In the genomic region with DNA sequence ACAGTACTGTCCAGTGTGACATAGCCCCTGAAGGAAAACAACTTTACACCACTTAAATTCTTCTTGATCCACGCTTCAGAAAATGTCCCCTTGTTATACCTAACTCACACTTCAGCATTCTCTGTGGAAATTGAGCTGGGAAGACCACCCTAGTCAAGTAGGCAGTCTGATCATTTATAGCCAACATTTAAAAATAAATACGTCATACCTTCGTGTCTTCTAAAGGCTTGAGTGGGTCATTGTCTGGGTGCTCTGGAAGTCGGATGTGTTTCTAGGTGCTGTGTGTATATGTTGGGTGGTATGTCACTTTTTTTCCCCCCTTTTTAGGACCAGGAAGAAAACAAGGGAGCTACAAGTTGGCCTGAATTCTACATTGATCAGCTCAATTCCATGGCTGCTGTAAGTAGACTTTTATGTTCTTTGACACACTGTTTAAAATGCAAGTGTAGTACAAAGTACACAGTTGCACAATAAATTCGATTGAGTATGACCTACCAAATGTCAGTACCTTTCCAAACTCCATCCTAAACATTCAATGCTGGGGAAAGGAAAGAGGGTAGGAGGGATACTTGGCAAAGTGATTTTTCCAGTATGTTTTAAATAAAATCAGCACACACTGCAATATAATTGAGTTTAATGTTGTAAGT, we compare ENCODE assay signal across 1 cellular context.
TF ChIP-seq lines count a peak whose summit lies in the region.

No MANE protein-coding gene starts in this region.

TF ChIP-seq in HepG2, 621 proteins besides CTCF, POLR2A, EP300 and RAD21 (continued from another document and continues in another):
- TF ChIP-seq, protein P1, sequence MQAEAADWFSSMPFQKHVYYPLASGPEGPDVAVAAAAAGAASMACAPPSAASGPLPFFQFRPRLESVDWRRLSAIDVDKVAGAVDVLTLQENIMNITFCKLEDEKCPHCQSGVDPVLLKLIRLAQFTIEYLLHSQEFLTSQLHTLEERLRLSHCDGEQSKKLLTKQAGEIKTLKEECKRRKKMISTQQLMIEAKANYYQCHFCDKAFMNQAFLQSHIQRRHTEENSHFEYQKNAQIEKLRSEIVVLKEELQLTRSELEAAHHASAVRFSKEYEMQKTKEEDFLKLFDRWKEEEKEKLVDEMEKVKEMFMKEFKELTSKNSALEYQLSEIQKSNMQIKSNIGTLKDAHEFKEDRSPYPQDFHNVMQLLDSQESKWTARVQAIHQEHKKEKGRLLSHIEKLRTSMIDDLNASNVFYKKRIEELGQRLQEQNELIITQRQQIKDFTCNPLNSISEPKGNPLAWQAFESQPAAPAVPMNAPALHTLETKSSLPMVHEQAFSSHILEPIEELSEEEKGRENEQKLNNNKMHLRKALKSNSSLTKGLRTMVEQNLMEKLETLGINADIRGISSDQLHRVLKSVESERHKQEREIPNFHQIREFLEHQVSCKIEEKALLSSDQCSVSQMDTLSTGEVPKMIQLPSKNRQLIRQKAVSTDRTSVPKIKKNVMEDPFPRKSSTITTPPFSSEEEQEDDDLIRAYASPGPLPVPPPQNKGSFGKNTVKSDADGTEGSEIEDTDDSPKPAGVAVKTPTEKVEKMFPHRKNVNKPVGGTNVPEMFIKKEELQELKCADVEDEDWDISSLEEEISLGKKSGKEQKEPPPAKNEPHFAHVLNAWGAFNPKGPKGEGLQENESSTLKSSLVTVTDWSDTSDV (CRISPR knock-in tag; IDR thresholded peaks at IDR 0.05), result no peak
- TF ChIP-seq SPEN (CRISPR knock-in tag; IDR thresholded peaks at IDR 0.05; ENCODE audit: low read depth) (no peak), TEF (CRISPR knock-in tag; IDR thresholded peaks at IDR 0.05) (no peak), ARNTL (CRISPR knock-in tag; IDR thresholded peaks at IDR 0.05) (no peak), BATF2 (CRISPR knock-in tag; IDR thresholded peaks at IDR 0.05) (no peak), KLF15 (CRISPR knock-in tag; IDR thresholded peaks at IDR 0.05; ENCODE audit: borderline replicate concordance) (no peak), ZMAT5 (CRISPR knock-in tag; IDR thresholded peaks at IDR 0.05; ENCODE audit: borderline replicate concordance, low read depth) (no peak), PRDM15 (CRISPR knock-in tag; IDR thresholded peaks at IDR 0.05) (no peak), MTF2 (CRISPR knock-in tag; IDR thresholded peaks at IDR 0.05; ENCODE audit: borderline replicate concordance) (no peak), REXO4 (CRISPR knock-in tag; IDR thresholded peaks at IDR 0.05; ENCODE audit: borderline replicate concordance) (no peak), ZNF10 (CRISPR knock-in tag; IDR thresholded peaks at IDR 0.05; ENCODE audit: borderline replicate concordance, low read depth) (no peak), ZSCAN12 (CRISPR knock-in tag; IDR thresholded peaks at IDR 0.05) (no peak), ZHX1 (CRISPR knock-in tag; IDR thresholded peaks at IDR 0.05; ENCODE audit: low read depth) (no peak), ZNF430 (CRISPR knock-in tag; IDR thresholded peaks at IDR 0.05) (no peak), KDM4B (CRISPR knock-in tag; IDR thresholded peaks at IDR 0.05) (no peak), KIAA2018 (CRISPR knock-in tag; IDR thresholded peaks at IDR 0.05; ENCODE audit: borderline replicate concordance) (no peak), U2AF1 (optimal IDR thresholded peaks at IDR 0.05; ENCODE audit: low read depth, low read length) (no peak), ZFP82 (CRISPR knock-in tag; IDR thresholded peaks at IDR 0.05; ENCODE audit: borderline replicate concordance) (no peak), DDIT3 (CRISPR knock-in tag; IDR thresholded peaks at IDR 0.05) (no peak), ISL2 (CRISPR knock-in tag; IDR thresholded peaks at IDR 0.05) (peak; percentile 79), AKAP8 (CRISPR knock-in tag; IDR thresholded peaks at IDR 0.05) (no peak), NR1H2 (CRISPR knock-in tag; IDR thresholded peaks at IDR 0.05; ENCODE audit: borderline replicate concordance, low read depth) (no peak), KLF6 (CRISPR knock-in tag; IDR thresholded peaks at IDR 0.05) (no peak), ZNF569 (CRISPR knock-in tag; IDR thresholded peaks at IDR 0.05; ENCODE audit: borderline replicate concordance) (no peak)
- TF ChIP-seq, protein P2, sequence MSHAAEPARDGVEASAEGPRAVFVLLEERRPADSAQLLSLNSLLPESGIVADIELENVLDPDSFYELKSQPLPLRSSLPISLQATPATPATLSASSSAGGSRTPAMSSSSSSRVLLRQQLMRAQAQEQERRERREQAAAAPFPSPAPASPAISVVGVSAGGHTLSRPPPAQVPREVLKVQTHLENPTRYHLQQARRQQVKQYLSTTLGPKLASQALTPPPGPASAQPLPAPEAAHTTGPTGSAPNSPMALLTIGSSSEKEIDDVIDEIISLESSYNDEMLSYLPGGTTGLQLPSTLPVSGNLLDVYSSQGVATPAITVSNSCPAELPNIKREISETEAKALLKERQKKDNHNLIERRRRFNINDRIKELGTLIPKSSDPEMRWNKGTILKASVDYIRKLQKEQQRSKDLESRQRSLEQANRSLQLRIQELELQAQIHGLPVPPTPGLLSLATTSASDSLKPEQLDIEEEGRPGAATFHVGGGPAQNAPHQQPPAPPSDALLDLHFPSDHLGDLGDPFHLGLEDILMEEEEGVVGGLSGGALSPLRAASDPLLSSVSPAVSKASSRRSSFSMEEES (CRISPR knock-in tag; IDR thresholded peaks at IDR 0.05), result peak; percentile 34; the same call in 1 of the 2 replicates
- TF ChIP-seq, protein P3, sequence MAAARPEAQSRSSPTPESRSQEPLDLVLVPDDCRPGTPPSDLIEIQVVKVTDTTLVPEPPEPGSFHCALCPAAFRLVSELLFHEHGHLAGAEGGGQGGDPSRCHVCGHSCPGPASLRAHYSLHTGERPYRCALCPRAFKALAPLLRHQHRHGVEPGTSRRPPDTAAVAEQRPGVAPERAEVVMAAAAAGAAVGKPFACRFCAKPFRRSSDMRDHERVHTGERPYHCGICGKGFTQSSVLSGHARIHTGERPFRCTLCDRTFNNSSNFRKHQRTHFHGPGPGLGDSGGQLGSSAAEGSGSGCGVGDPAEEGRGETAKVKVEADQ (CRISPR knock-in tag; IDR thresholded peaks at IDR 0.05; ENCODE audit: borderline replicate concordance), result no peak
